Comparison of ENCODE assay signal across 31 cellular contexts in genomic region chr20:44406572-44407100, GRCh38. TPM values are rescaled to one million over a fixed set of nuclear protein-coding genes. Genes with fewer than 3 reads are reported as not detected.
DNase-seq lines count a peak whose midpoint lies in the region; ATAC-seq, FAIRE-seq and TF ChIP-seq lines count a peak whose summit lies in the region.
"Had no signal": no experiment of that assay in that cellular context is flagged by ENCODE, and none has a peak within 500 bp of the region (broad histone marks: within the 10 kb centered on the region; RNA-seq: fewer than 3 reads in every experiment).

No MANE protein-coding gene starts in this region.

- H3K4me1 ChIP-seq in A549 (peaks cover 41% of the 10 kb centered on the region), duodenal mucosa (ENCODE audit: control insufficient read depth in 1 of 2, insufficient read depth in 2 of 2, low read length in 2 of 2) (peaks cover 58 to 60% of the 10 kb centered on the region in 2 donors), mucosa of descending colon (ENCODE audit: low read depth) (peaks cover 40% of the 10 kb centered on the region), OCI-LY7 (ENCODE audit: insufficient read depth, low read length, poor library complexity, severe bottlenecking) (no peaks in the 10 kb centered on the region)

- no peak for TF ChIP-seq CTCF in A549 (IDR thresholded peaks at IDR 0.05)
- no peak for TF ChIP-seq CTCF in mucosa of descending colon (IDR thresholded peaks at IDR 0.05)
- TF ChIP-seq CTCF in OCI-LY7 (conservative IDR thresholded peaks at IDR 0.05; ENCODE audit: low read length) = no peak

- H3K4me3 ChIP-seq in A549 (no peak overlapping the region), duodenal mucosa (ENCODE audit: low read depth in 1 of 2, low read length in 2 of 2) (peak overlapping the region; percentile 13 to 21), mucosa of descending colon (no peak overlapping the region), OCI-LY7 (ENCODE audit: low read depth, low read length, poor library complexity, severe bottlenecking) (no peak overlapping the region)
- H3K4me3 ChIP-seq: pancreas, SJSA1, thoracic aorta had no signal

- intact Hi-C loops in mucosa of descending colon (cut with DNase I, micrococcal nuclease) = no loop called here
- intact Hi-C loops in left cardiac atrium (cut with DNase I) = no loop called here
- intact Hi-C loops in OCI-LY7 (cut with micrococcal nuclease; ENCODE audit: unreplicated experiment) = no loop called here

- no peak for TF ChIP-seq RAD21 in A549 (conservative IDR thresholded peaks at IDR 0.05 in 1 of 2, IDR thresholded peaks at IDR 0.05 in 1 of 2)

- H3K9me3 ChIP-seq in A549 (no peaks in the 10 kb centered on the region), duodenal mucosa (ENCODE audit: control insufficient read depth in 1 of 2, low read length in 2 of 2) (no peaks in the 10 kb centered on the region), mucosa of descending colon (no peaks in the 10 kb centered on the region), OCI-LY7 (ENCODE audit: low read length) (no peaks in the 10 kb centered on the region)
- H3K9me3 ChIP-seq: pancreas, SJSA1, thoracic aorta had no signal

- peak overlapping the region; percentile 66 to 75 for H3K9ac ChIP-seq in duodenal mucosa (ENCODE audit: low read depth in 1 of 2, low read length in 2 of 2)

- POLR2A ChIA-PET in A549 (lab: Yijun Ruan, JAX) = interaction anchor here (1.2 kb wide), 1 partner anchor 9 kb away, joined by 3 read pairs; no protein-coding TSS in a partner anchor
- POLR2A ChIA-PET in OCI-LY7 (lab: Charles Lee) = no interaction called here

- BruUV-seq in OCI-LY7 (replicated peaks; lab: Mats Ljungman, UMichigan) = no TSS peak

- no peak for TF ChIP-seq POLR2A in A549 (IDR thresholded peaks at IDR 0.05; ENCODE audit: low read length)

- H4K20me1 ChIP-seq in OCI-LY7 (ENCODE audit: insufficient read depth, low read length) = no peaks in the 10 kb centered on the region

- H3K27ac ChIP-seq in A549 = peak overlapping the region; percentile 48 to 76; a peak in 5 of 6 replicates
- H3K27ac ChIP-seq in duodenal mucosa (ENCODE audit: low read depth, low read length) = peak overlapping the region; percentile 76
- H3K27ac ChIP-seq in OCI-LY7 (ENCODE audit: low read depth, low read length, poor library complexity, severe bottlenecking) = no peak overlapping the region
- H3K27ac ChIP-seq: pancreas, SJSA1, thoracic aorta had no signal

- no peaks in the 10 kb centered on the region for H3K9me2 ChIP-seq in OCI-LY7 (ENCODE audit: insufficient read depth, low read length)

- H3K36me3 ChIP-seq in duodenal mucosa (ENCODE audit: control insufficient read depth in 1 of 2, insufficient read depth in 2 of 2, low read length in 2 of 2) (peaks cover 24 to 39% of the 10 kb centered on the region in 2 donors), mucosa of descending colon (ENCODE audit: low read depth) (no peaks in the 10 kb centered on the region), OCI-LY7 (ENCODE audit: insufficient read depth, low read length) (no peaks in the 10 kb centered on the region)
- H3K36me3 ChIP-seq: SJSA1, thoracic aorta had no signal

- H3K27me3 ChIP-seq in duodenal mucosa (ENCODE audit: control insufficient read depth in 1 of 2, insufficient read depth in 2 of 2, low read length in 2 of 2) = no peaks in the 10 kb centered on the region
- H3K27me3 ChIP-seq: pancreas, SJSA1 had no signal

- H3K4me2 ChIP-seq in A549 (peak overlapping the region; percentile 47), OCI-LY7 (ENCODE audit: low read length) (no peak overlapping the region)

- ATAC-seq in A549 = peak in 1 of 2 experiments; percentile 14; a peak in 3 of 6 replicates
- peak; percentile 70 for ATAC-seq in mucosa of descending colon
- no peak for ATAC-seq in left cardiac atrium
- no peak for ATAC-seq in GM19328 (IDR thresholded peaks at IDR 0.05; ENCODE audit: unreplicated experiment)
- ATAC-seq: T-cell had no signal

- 64% methylated on average over 7 of the region's 7 CpGs for WGBS in A549 (ENCODE audit: missing lambda C conversion rate)

- CTCF ChIA-PET in A549 (lab: Yijun Ruan, JAX) = interaction anchor here (0.8 to 4.4 kb wide), 11 partner anchors 12 to 958 kb away, joined by 3 to 17 read pairs (median 5); partner anchors contain the start of gene FITM2
- CTCF ChIA-PET in OCI-LY7 (lab: Charles Lee; ENCODE audit: unreplicated experiment) = no interaction called here

- TF ChIP-seq EP300 in A549 (IDR thresholded peaks at IDR 0.05) = no peak

- no peak overlapping the region for H2AFZ ChIP-seq in OCI-LY7 (ENCODE audit: low read length)

- DNase-seq in A549 (ENCODE audit: low read depth in 1 of 2, low spot score in 1 of 2) (no peak), NCI-H2029 (lab: John Stamatoyannopoulos, UW) (peak; percentile 18), mucosa of descending colon (peak; percentile 73 to 81 (median 78)), left cardiac atrium (no peak), putamen (ENCODE audit: low spot score) (no peak), OCI-LY7 (ENCODE audit: low spot score) (no peak)
- DNase-seq: activated CD4-positive, alpha-beta T cell treated with anti-CD3 and anti-CD28 coated beads for 48 hours; activated effector memory CD4-positive, alpha-beta T cell treated with Interleukin-2 at 50 U/mL for 16 hours; effector CD8-positive, alpha-beta T cell; NCI-H1417; NCI-H2081 treated with DMSO at 0.1 percent for 48 hours; NCI-H2227 treated with DMSO at 0.1 percent for 48 hours; NCI-H526 treated with DMSO at 0.1 percent for 48 hours; pancreas; stimulated activated CD4-positive, alpha-beta T cell treated with anti-CD3 and anti-CD28 coated beads, Interleukin-1b, Interleukin-23, amount 100 ng/mL, for 48 hours; T-cell had no signal

- no peaks in the 10 kb centered on the region for H3K79me2 ChIP-seq in OCI-LY7 (ENCODE audit: insufficient read depth, low read depth, low read length)

- FAIRE-seq in A549 (lab: Jason Lieb, UNC) = no peak
- FAIRE-seq: bronchial epithelial cell, colon, pancreas, RCC 7860, urothelium cell line had no signal

TF ChIP-seq in A549, 52 proteins besides CTCF, POLR2A, EP300 and RAD21:
- TF ChIP-seq SMC3 (IDR thresholded peaks at IDR 0.05) (no peak), FOSB (CRISPR knock-in tag; IDR thresholded peaks at IDR 0.05) (no peak), CHD4 (IDR thresholded peaks at IDR 0.05; ENCODE audit: borderline replicate concordance) (no peak), PBX3 (IDR thresholded peaks at IDR 0.05) (no peak), ATOH8 (CRISPR knock-in tag; IDR thresholded peaks at IDR 0.05; ENCODE audit: low read depth) (no peak), ZC3H11A (IDR thresholded peaks at IDR 0.05) (no peak)

RNA-seq across cellular contexts. Expression of gene HNF4A, which starts 51.1 kb away (rescaled TPM):
- polyA plus RNA-seq in A549 (2011; rRNA removed) (20.0 and 23.0 TPM in 2 replicates), A549 (2017; fragmentation: RNase III; extraction: RNeasy Plus Mini Kit Qiagen cat#74134 plus additional on column Dnase treatment) (17.5 to 26.2 TPM (median 25.9 TPM) in 3 replicates)
- 16.7 and 23.8 TPM in 2 replicates for polyA plus RNA-seq in A549 (2012; cell fraction: cytosol; rRNA removed)
- polyA plus RNA-seq in A549 (2012; cell fraction: nucleus; rRNA removed) = 26.9 and 33.9 TPM in 2 replicates
- polyA minus RNA-seq in A549 (2011; rRNA and poly(A)+ RNA removed) = 43.7 and 58.8 TPM in 2 replicates
- total RNA-seq in mucosa of descending colon (100 to 1,000 TPM; 125 to 332 (median 237) TPM), left cardiac atrium (not detected), OCI-LY7 (2022) (not detected in 2 replicates)
- not detected in 2 replicates for total RNA-seq in OCI-LY7 (2014; rRNA removed; shearing (Covaris generic))
- total RNA-seq: A172; activated CD8-positive, alpha-beta memory T cell treated with anti-CD3 and anti-CD28 coated beads for 36 hours; bronchial epithelial cell; epithelial cell of proximal tubule; lower leg skin; M059J; neural crest cell; SJSA1 had no signal
- polyA plus RNA-seq: CD14-positive monocyte had no signal

Comparison
In these comparisons a context has a peak if more than half of its experiments do, and no peak if none do; other contexts are left out.
1. DNase-seq: peak in NCI-H2029 (single experiment) and mucosa of descending colon (3 of 3); none in A549 (0 of 2), left cardiac atrium (single experiment), putamen (single experiment) and OCI-LY7 (single experiment).
2. H3K4me3 ChIP-seq: peak in duodenal mucosa (2 of 2); none in A549 (single experiment), mucosa of descending colon (single experiment) and OCI-LY7 (single experiment).
3. RNA of gene HNF4A, which starts 51.1 kb away (total RNA-seq): 125 to 332 TPM in mucosa of descending colon; not detected in left cardiac atrium and not detected in OCI-LY7; every median in the first group is over 100 times any median in the second.